In the genomic region with DNA sequence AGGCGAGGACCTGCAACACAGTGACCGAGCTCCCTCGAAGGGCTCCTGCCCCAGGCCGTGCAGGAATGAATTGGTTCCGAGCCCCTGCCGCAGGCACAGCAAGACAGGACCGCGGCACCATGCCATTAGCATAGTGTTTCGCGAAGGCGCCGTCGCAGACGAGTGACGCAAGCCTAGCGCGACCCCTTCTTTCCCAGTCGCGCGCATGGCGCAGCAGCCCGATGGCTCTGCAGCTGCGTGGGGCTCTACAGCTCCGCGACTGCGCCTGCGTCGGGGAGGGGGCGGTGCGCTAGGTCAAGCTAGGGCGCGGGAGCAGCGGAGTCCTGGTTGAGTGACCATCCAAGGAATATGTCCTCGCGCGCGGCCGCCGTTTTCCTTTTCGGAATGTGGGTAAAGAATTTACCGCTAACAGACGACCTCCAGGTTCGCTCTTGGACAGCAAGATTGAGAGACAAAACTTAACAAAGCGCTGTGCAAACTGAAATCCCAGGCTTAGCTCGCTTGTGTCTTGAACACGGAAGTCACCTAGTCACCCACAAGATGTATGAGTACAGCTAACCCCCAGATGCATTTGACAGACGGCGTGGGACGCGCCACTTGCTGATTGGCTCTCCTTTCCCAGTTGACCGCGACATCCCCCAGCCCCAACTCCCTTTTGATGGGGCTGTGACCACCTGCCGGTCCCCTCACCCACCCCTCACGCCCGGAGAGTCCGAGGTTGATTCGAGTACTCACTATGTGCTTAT, we compare ENCODE assay signal across 1 cellular context.
A peak's percentile ranks its signal among the peaks of the same experiment; 100 is the strongest.
TF ChIP-seq lines count a peak whose summit lies in the region.

A gene (minus strand): TSS at position 164 of the 746 bp plus-strand sequence. CDS start 32 bp downstream, at position 132.

TF ChIP-seq in GM12878, 131 proteins besides CTCF, POLR2A, EP300 and RAD21 (continued from another document):
- TF ChIP-seq, protein P1, sequence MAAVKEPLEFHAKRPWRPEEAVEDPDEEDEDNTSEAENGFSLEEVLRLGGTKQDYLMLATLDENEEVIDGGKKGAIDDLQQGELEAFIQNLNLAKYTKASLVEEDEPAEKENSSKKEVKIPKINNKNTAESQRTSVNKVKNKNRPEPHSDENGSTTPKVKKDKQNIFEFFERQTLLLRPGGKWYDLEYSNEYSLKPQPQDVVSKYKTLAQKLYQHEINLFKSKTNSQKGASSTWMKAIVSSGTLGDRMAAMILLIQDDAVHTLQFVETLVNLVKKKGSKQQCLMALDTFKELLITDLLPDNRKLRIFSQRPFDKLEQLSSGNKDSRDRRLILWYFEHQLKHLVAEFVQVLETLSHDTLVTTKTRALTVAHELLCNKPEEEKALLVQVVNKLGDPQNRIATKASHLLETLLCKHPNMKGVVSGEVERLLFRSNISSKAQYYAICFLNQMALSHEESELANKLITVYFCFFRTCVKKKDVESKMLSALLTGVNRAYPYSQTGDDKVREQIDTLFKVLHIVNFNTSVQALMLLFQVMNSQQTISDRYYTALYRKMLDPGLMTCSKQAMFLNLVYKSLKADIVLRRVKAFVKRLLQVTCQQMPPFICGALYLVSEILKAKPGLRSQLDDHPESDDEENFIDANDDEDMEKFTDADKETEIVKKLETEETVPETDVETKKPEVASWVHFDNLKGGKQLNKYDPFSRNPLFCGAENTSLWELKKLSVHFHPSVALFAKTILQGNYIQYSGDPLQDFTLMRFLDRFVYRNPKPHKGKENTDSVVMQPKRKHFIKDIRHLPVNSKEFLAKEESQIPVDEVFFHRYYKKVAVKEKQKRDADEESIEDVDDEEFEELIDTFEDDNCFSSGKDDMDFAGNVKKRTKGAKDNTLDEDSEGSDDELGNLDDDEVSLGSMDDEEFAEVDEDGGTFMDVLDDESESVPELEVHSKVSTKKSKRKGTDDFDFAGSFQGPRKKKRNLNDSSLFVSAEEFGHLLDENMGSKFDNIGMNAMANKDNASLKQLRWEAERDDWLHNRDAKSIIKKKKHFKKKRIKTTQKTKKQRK (IDR thresholded peaks at IDR 0.05; ENCODE audit: low read depth, low read length) = peak; percentile 35; the same call in 1 of the 2 replicates
- TF ChIP-seq GABPA (IDR thresholded peaks at IDR 0.05; ENCODE audit: low read depth) (no peak), ZBED1 (IDR thresholded peaks at IDR 0.05; ENCODE audit: borderline replicate concordance) (peak; percentile 59; the same call in 1 of the 2 replicates), KAT2A (conservative IDR thresholded peaks at IDR 0.05; ENCODE audit: control insufficient read depth, low read depth, low read length) (no peak), SMAD1 (IDR thresholded peaks at IDR 0.05; ENCODE audit: low read depth, partially characterized antibody) (no peak), SMAD5 (IDR thresholded peaks at IDR 0.05; ENCODE audit: low read depth) (peak; percentile 45; the same call in 1 of the 2 replicates), SREBF1 (IDR thresholded peaks at IDR 0.05; ENCODE audit: low read length) (peak; percentile 70; the same call in 1 of the 2 replicates), GATAD2B (conservative IDR thresholded peaks at IDR 0.05; ENCODE audit: low read depth) (0 out of 2 replicates have a peak, but pooled peaks have one; percentile 41), CREM (IDR thresholded peaks at IDR 0.05; ENCODE audit: low read depth) (peak; percentile 100), POU2F2 (IDR thresholded peaks at IDR 0.05; ENCODE audit: borderline replicate concordance, low read depth, low read length) (peak; percentile 97), ZNF384 (IDR thresholded peaks at IDR 0.05; ENCODE audit: borderline replicate concordance, low read depth, low read length) (no peak), ASH2L (IDR thresholded peaks at IDR 0.05; ENCODE audit: borderline replicate concordance, low read depth) (peak; percentile 95; the same call in 1 of the 2 replicates), SMC3 (IDR thresholded peaks at IDR 0.05; ENCODE audit: borderline replicate concordance, low read length) (no peak), SIN3A (IDR thresholded peaks at IDR 0.05; ENCODE audit: low read depth, low read length) (peak; percentile 96), PML (IDR thresholded peaks at IDR 0.05; ENCODE audit: low read length) (peak; percentile 98), TAF1 (IDR thresholded peaks at IDR 0.05; ENCODE audit: borderline replicate concordance, low read depth, low read length) (peak; percentile 1; the same call in 1 of the 2 replicates), EGR1 (IDR thresholded peaks at IDR 0.05; ENCODE audit: borderline replicate concordance in 1 of 2, low read depth in 2 of 2, low read length in 2 of 2) (peak in 1 of 2 experiments; percentile 74; a peak in 2 of 3 replicates), SIX5 (IDR thresholded peaks at IDR 0.05; ENCODE audit: low read depth, low read length, severe bottlenecking) (peak; percentile 57), RFX5 (IDR thresholded peaks at IDR 0.05; ENCODE audit: low read depth, low read length) (peak; percentile 55; the same call in 1 of the 2 replicates), NR2C1 (IDR thresholded peaks at IDR 0.05) (peak; percentile 66), SP1 (IDR thresholded peaks at IDR 0.05; ENCODE audit: low read depth, low read length) (peak; percentile 49), FOXK2 (IDR thresholded peaks at IDR 0.05) (peak; percentile 78), PAX5 (IDR thresholded peaks at IDR 0.05; ENCODE audit: borderline replicate concordance, low read depth, low read length) (peak; percentile 86; the same call in 1 of the 2 replicates), BCL11A (IDR thresholded peaks at IDR 0.05; ENCODE audit: low read depth, low read length) (no peak), PAX8 (IDR thresholded peaks at IDR 0.05) (no peak), TBL1XR1 (IDR thresholded peaks at IDR 0.05; ENCODE audit: low read depth, low read length) (peak; percentile 53; the same call in 1 of the 2 replicates), HDAC6 (IDR thresholded peaks at IDR 0.05; ENCODE audit: unreplicated experiment) (no peak), CREB1 (IDR thresholded peaks at IDR 0.05; ENCODE audit: low read depth) (peak; percentile 100), CHD1 (IDR thresholded peaks at IDR 0.05; ENCODE audit: low read depth, low read length) (no peak), TCF12 (IDR thresholded peaks at IDR 0.05; ENCODE audit: low read depth, low read length) (peak; percentile 70), TCF3 (IDR thresholded peaks at IDR 0.05; ENCODE audit: borderline replicate concordance, insufficient read depth, low read depth, low read length) (peak; percentile 84), JUND (IDR thresholded peaks at IDR 0.05; ENCODE audit: low read depth, low read length) (peak; percentile 49; the same call in 1 of the 2 replicates)
- TF ChIP-seq, protein P2, sequence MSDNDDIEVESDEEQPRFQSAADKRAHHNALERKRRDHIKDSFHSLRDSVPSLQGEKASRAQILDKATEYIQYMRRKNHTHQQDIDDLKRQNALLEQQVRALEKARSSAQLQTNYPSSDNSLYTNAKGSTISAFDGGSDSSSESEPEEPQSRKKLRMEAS (IDR thresholded peaks at IDR 0.05; ENCODE audit: low read depth, low read length) = peak; percentile 98
- TF ChIP-seq, protein P3, sequence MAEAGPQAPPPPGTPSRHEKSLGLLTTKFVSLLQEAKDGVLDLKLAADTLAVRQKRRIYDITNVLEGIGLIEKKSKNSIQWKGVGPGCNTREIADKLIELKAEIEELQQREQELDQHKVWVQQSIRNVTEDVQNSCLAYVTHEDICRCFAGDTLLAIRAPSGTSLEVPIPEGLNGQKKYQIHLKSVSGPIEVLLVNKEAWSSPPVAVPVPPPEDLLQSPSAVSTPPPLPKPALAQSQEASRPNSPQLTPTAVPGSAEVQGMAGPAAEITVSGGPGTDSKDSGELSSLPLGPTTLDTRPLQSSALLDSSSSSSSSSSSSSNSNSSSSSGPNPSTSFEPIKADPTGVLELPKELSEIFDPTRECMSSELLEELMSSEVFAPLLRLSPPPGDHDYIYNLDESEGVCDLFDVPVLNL (IDR thresholded peaks at IDR 0.05; ENCODE audit: low read depth, low read length) = peak; percentile 85
- TF ChIP-seq, protein P4, sequence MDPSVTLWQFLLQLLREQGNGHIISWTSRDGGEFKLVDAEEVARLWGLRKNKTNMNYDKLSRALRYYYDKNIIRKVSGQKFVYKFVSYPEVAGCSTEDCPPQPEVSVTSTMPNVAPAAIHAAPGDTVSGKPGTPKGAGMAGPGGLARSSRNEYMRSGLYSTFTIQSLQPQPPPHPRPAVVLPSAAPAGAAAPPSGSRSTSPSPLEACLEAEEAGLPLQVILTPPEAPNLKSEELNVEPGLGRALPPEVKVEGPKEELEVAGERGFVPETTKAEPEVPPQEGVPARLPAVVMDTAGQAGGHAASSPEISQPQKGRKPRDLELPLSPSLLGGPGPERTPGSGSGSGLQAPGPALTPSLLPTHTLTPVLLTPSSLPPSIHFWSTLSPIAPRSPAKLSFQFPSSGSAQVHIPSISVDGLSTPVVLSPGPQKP (IDR thresholded peaks at IDR 0.05; ENCODE audit: low read depth, low read length) = peak; percentile 58
- TF ChIP-seq, protein P5, sequence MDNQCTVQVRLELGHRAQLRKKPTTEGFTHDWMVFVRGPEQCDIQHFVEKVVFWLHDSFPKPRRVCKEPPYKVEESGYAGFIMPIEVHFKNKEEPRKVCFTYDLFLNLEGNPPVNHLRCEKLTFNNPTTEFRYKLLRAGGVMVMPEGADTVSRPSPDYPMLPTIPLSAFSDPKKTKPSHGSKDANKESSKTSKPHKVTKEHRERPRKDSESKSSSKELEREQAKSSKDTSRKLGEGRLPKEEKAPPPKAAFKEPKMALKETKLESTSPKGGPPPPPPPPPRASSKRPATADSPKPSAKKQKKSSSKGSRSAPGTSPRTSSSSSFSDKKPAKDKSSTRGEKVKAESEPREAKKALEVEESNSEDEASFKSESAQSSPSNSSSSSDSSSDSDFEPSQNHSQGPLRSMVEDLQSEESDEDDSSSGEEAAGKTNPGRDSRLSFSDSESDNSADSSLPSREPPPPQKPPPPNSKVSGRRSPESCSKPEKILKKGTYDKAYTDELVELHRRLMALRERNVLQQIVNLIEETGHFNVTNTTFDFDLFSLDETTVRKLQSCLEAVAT (IDR thresholded peaks at IDR 0.05) = no peak
- TF ChIP-seq, protein P6, sequence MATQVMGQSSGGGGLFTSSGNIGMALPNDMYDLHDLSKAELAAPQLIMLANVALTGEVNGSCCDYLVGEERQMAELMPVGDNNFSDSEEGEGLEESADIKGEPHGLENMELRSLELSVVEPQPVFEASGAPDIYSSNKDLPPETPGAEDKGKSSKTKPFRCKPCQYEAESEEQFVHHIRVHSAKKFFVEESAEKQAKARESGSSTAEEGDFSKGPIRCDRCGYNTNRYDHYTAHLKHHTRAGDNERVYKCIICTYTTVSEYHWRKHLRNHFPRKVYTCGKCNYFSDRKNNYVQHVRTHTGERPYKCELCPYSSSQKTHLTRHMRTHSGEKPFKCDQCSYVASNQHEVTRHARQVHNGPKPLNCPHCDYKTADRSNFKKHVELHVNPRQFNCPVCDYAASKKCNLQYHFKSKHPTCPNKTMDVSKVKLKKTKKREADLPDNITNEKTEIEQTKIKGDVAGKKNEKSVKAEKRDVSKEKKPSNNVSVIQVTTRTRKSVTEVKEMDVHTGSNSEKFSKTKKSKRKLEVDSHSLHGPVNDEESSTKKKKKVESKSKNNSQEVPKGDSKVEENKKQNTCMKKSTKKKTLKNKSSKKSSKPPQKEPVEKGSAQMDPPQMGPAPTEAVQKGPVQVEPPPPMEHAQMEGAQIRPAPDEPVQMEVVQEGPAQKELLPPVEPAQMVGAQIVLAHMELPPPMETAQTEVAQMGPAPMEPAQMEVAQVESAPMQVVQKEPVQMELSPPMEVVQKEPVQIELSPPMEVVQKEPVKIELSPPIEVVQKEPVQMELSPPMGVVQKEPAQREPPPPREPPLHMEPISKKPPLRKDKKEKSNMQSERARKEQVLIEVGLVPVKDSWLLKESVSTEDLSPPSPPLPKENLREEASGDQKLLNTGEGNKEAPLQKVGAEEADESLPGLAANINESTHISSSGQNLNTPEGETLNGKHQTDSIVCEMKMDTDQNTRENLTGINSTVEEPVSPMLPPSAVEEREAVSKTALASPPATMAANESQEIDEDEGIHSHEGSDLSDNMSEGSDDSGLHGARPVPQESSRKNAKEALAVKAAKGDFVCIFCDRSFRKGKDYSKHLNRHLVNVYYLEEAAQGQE (IDR thresholded peaks at IDR 0.05; ENCODE audit: low read depth, low read length) = no peak
- TF ChIP-seq, protein P7, sequence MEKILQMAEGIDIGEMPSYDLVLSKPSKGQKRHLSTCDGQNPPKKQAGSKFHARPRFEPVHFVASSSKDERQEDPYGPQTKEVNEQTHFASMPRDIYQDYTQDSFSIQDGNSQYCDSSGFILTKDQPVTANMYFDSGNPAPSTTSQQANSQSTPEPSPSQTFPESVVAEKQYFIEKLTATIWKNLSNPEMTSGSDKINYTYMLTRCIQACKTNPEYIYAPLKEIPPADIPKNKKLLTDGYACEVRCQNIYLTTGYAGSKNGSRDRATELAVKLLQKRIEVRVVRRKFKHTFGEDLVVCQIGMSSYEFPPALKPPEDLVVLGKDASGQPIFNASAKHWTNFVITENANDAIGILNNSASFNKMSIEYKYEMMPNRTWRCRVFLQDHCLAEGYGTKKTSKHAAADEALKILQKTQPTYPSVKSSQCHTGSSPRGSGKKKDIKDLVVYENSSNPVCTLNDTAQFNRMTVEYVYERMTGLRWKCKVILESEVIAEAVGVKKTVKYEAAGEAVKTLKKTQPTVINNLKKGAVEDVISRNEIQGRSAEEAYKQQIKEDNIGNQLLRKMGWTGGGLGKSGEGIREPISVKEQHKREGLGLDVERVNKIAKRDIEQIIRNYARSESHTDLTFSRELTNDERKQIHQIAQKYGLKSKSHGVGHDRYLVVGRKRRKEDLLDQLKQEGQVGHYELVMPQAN (conservative IDR thresholded peaks at IDR 0.05) = peak; percentile 82
- TF ChIP-seq, protein P8, sequence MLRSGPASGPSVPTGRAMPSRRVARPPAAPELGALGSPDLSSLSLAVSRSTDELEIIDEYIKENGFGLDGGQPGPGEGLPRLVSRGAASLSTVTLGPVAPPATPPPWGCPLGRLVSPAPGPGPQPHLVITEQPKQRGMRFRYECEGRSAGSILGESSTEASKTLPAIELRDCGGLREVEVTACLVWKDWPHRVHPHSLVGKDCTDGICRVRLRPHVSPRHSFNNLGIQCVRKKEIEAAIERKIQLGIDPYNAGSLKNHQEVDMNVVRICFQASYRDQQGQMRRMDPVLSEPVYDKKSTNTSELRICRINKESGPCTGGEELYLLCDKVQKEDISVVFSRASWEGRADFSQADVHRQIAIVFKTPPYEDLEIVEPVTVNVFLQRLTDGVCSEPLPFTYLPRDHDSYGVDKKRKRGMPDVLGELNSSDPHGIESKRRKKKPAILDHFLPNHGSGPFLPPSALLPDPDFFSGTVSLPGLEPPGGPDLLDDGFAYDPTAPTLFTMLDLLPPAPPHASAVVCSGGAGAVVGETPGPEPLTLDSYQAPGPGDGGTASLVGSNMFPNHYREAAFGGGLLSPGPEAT (IDR thresholded peaks at IDR 0.05; ENCODE audit: low read depth) = peak; percentile 99
- TF ChIP-seq, protein P9, sequence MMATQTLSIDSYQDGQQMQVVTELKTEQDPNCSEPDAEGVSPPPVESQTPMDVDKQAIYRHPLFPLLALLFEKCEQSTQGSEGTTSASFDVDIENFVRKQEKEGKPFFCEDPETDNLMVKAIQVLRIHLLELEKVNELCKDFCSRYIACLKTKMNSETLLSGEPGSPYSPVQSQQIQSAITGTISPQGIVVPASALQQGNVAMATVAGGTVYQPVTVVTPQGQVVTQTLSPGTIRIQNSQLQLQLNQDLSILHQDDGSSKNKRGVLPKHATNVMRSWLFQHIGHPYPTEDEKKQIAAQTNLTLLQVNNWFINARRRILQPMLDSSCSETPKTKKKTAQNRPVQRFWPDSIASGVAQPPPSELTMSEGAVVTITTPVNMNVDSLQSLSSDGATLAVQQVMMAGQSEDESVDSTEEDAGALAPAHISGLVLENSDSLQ (IDR thresholded peaks at IDR 0.05) = peak; percentile 84
TF ChIP-seq in GM12878: peak in this region for 64.
